9 cellular contexts compared by ENCODE assay signal in the genomic region with DNA sequence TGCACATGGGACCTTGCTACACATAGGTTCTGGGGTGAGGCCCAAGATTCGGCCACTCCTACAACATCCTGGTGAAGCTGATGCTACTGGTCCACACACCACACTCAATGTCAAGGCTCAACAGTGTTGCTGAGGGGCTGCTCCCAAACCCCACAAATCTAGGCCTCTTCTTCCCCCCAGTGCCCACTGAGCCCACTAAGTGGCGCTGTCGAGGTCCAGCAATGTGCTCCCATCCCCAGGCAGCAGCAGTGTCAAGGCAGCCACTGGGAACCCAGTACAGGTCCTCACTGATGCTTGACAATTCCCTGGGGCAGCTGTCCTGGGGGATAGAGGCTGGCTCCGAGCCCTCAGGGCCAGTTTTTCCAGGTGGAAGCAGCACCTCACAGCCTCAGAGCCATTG. TPM values are rescaled to one million over a fixed set of nuclear protein-coding genes. Genes with fewer than 3 reads are reported as not detected.
DNase-seq lines count a peak whose midpoint lies in the region; ATAC-seq and TF ChIP-seq lines count a peak whose summit lies in the region.
"Had no signal": no experiment of that assay in that cellular context is flagged by ENCODE, and none has a peak within 500 bp of the region (broad histone marks: within the 10 kb centered on the region; RNA-seq: fewer than 3 reads in every experiment).

No MANE protein-coding gene starts in this region.

- H3K27me3 ChIP-seq in osteoblast (ENCODE audit: insufficient read depth, low read length), result peaks cover 2% of the 10 kb centered on the region
- H3K27me3 ChIP-seq: left lung had no signal

- H3K4me2 ChIP-seq in osteoblast (ENCODE audit: insufficient read depth, low read length), result no peak overlapping the region

- H3K36me3 ChIP-seq in osteoblast (ENCODE audit: insufficient read depth, low read length), result no peaks in the 10 kb centered on the region
- H3K36me3 ChIP-seq: left lung had no signal

- no peak for ATAC-seq in HG02884 (IDR thresholded peaks at IDR 0.05; ENCODE audit: unreplicated experiment)
- ATAC-seq: left lung had no signal

- no peak overlapping the region for H3K4me3 ChIP-seq in osteoblast (ENCODE audit: insufficient read depth, low read length)
- H3K4me3 ChIP-seq: left lung had no signal

- no peak overlapping the region for H3K27ac ChIP-seq in osteoblast (ENCODE audit: low read depth, low read length)
- H3K27ac ChIP-seq: left lung had no signal

- no peaks in the 10 kb centered on the region for H3K9me3 ChIP-seq in osteoblast (ENCODE audit: low read depth, low read length)
- H3K9me3 ChIP-seq: left lung had no signal

- no peaks in the 10 kb centered on the region for H3K4me1 ChIP-seq in osteoblast (ENCODE audit: insufficient read depth, low read length)
- H3K4me1 ChIP-seq: left lung had no signal

- peak; percentile 35 for DNase-seq in activated T-cell treated with anti-CD3 and anti-CD28 coated beads, Interleukin-2, amount 50 U/mL, for 24 hours
- DNase-seq in activated T-cell treated with anti-CD3 and anti-CD28 coated beads for 4 hours (no peak), HuH-7 (ENCODE audit: low spot score) (peak; percentile 79), osteoblast (ENCODE audit: insufficient read length, low spot score, missing footprints) (no peak), NCI-H2196 (lab: John Stamatoyannopoulos, UW; ENCODE audit: unreplicated experiment) (no peak), DMS79 treated with DMSO at 0.1 percent for 48 hours (lab: John Stamatoyannopoulos, UW) (no peak)
- peak; percentile 28 for DNase-seq in activated naive CD8-positive, alpha-beta T cell treated with anti-CD3 and anti-CD28 coated beads for 36 hours
- DNase-seq: left lung had no signal

- H4K20me1 ChIP-seq in osteoblast (ENCODE audit: insufficient read depth, low read length), result no peaks in the 10 kb centered on the region

- no peaks in the 10 kb centered on the region for H3K27me3 Mint-ChIP-seq in activated T-cell treated with anti-CD3 and anti-CD28 coated beads, Interleukin-2, amount 50 U/mL, for 24 hours
- H3K27me3 Mint-ChIP-seq in activated naive CD8-positive, alpha-beta T cell treated with anti-CD3 and anti-CD28 coated beads for 36 hours, result no peaks in the 10 kb centered on the region

- no peaks in the 10 kb centered on the region for H3K4me1 Mint-ChIP-seq in activated T-cell treated with anti-CD3 and anti-CD28 coated beads, Interleukin-2, amount 50 U/mL, for 24 hours (ENCODE audit: low read depth)
- no peaks in the 10 kb centered on the region for H3K4me1 Mint-ChIP-seq in activated naive CD8-positive, alpha-beta T cell treated with anti-CD3 and anti-CD28 coated beads for 36 hours

- H3K27ac Mint-ChIP-seq in activated T-cell treated with anti-CD3 and anti-CD28 coated beads, Interleukin-2, amount 50 U/mL, for 24 hours, result no peak overlapping the region
- H3K27ac Mint-ChIP-seq in activated naive CD8-positive, alpha-beta T cell treated with anti-CD3 and anti-CD28 coated beads for 36 hours, result no peak overlapping the region

- H2AFZ ChIP-seq in osteoblast (ENCODE audit: low read length), result no peak overlapping the region

- peak; percentile 56 for TF ChIP-seq CTCF in osteoblast (IDR thresholded peaks at IDR 0.05; ENCODE audit: extremely low read depth, low read depth, low read length)

- H3K79me2 ChIP-seq in osteoblast (ENCODE audit: insufficient read depth, low read length), result no peaks in the 10 kb centered on the region

- H3K36me3 Mint-ChIP-seq in activated T-cell treated with anti-CD3 and anti-CD28 coated beads, Interleukin-2, amount 50 U/mL, for 24 hours (ENCODE audit: low read depth), result no peaks in the 10 kb centered on the region
- no peaks in the 10 kb centered on the region for H3K36me3 Mint-ChIP-seq in activated naive CD8-positive, alpha-beta T cell treated with anti-CD3 and anti-CD28 coated beads for 36 hours

- no peak overlapping the region for H3K4me3 Mint-ChIP-seq in activated T-cell treated with anti-CD3 and anti-CD28 coated beads, Interleukin-2, amount 50 U/mL, for 24 hours
- no peak overlapping the region for H3K4me3 Mint-ChIP-seq in activated naive CD8-positive, alpha-beta T cell treated with anti-CD3 and anti-CD28 coated beads for 36 hours

- H3K9me3 Mint-ChIP-seq in activated T-cell treated with anti-CD3 and anti-CD28 coated beads, Interleukin-2, amount 50 U/mL, for 24 hours, result no peaks in the 10 kb centered on the region
- no peaks in the 10 kb centered on the region for H3K9me3 Mint-ChIP-seq in activated naive CD8-positive, alpha-beta T cell treated with anti-CD3 and anti-CD28 coated beads for 36 hours

RNA-seq across cellular contexts. Expression of gene SCN5A, which starts 21.5 kb away (rescaled TPM):
- 1 to 10 TPM in 1 of 2 experiments, under 1 TPM in 1; 0.39 to 1.3 TPM for total RNA-seq in activated naive CD8-positive, alpha-beta T cell treated with anti-CD3 and anti-CD28 coated beads for 36 hours
- under 0.01 TPM in 1 of 2 replicates, not detected in the other for total RNA-seq in osteoblast

Comparison
In these comparisons a context has a peak if more than half of its experiments do, and no peak if none do; other contexts are left out.
1. DNase-seq: peak in activated T-cell treated with anti-CD3 and anti-CD28 coated beads, Interleukin-2, amount 50 U/mL, for 24 hours (single experiment), HuH-7 (single experiment) and activated naive CD8-positive, alpha-beta T cell treated with anti-CD3 and anti-CD28 coated beads for 36 hours (single experiment); none in activated T-cell treated with anti-CD3 and anti-CD28 coated beads for 4 hours (single experiment), osteoblast (single experiment), NCI-H2196 (single experiment) and DMS79 treated with DMSO at 0.1 percent for 48 hours (single experiment).